8 cellular contexts compared by ENCODE assay signal in the genomic region with DNA sequence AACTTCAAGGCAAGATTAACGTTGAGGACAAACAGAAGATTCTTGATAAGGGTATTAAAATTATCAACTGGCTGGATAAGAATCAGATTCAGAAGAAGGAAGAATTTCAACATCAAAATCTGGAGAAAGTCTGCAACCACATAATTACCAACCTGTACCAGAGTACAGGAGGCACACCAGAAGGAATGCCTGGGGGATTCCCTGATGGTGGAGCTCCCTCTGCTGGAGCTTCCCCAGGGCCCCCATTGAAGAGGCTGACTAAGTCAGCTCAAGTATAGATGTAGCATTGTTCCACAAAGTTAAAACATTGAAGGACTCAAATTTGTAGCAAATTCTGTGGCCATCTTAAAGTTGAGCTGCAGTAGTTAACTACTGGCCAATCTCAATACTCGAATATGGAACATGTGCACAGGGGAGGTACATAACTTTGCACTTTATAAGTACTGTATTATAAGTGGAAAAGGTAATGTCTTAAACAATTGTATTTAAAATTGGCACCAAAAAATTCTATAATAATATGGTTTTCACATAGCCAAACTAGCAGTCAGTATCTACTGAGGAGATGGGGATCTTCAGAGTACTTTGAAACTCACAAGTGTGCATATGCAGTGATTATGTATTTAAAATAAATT.
DNase-seq lines count a peak whose midpoint lies in the region; ATAC-seq, FAIRE-seq and TF ChIP-seq lines count a peak whose summit lies in the region.

No MANE protein-coding gene starts in this region.

- H3K9me3 ChIP-seq in left ventricle myocardium inferior (replicated peaks) = peaks cover 12% of the 10 kb centered on the region

- intact Hi-C loops in left ventricle myocardium inferior (cut with micrococcal nuclease) = loop anchor here (10.0 kb wide), 1 partner anchor 237 kb away; a partner anchor contains a TSS

- in situ Hi-C loops in ACHN (cut with HindIII; ENCODE audit: low pct_ligation_motif_present, low pct_unique_long_range_greater_than_20kb, low sequenced_read_pairs) = no loop called here
- in situ Hi-C loops in GM13977 (cut with MboI; ENCODE audit: low pct_unique_long_range_greater_than_20kb, low sequenced_read_pairs, unreplicated experiment) = no loop called here

- ATAC-seq in HG02870 (IDR thresholded peaks at IDR 0.05; ENCODE audit: unreplicated experiment) = peak; percentile 72

- DNase-seq in ACHN (peak; percentile 42), GM13977 (ENCODE audit: low spot score) (peak; percentile 9), RPMI8226 (peak; percentile 57), left ventricle myocardium inferior (no peak), NCI-H2227 treated with DMSO at 0.1 percent for 48 hours (lab: John Stamatoyannopoulos, UW) (no peak), NCI-H2081 (lab: John Stamatoyannopoulos, UW) (no peak), RCC 7860 (ENCODE audit: low spot score) (no peak)

- no peaks in the 10 kb centered on the region for H3K4me1 ChIP-seq in left ventricle myocardium inferior

- TF ChIP-seq CTCF in GM13977 (IDR thresholded peaks at IDR 0.05; ENCODE audit: extremely low read depth, insufficient read depth, missing control alignments) (peak; percentile 54), left ventricle myocardium inferior (IDR thresholded peaks at IDR 0.05; ENCODE audit: borderline replicate concordance) (peak; percentile 55)

- H3K27ac ChIP-seq in left ventricle myocardium inferior (replicated peaks) = no peak overlapping the region

- H3K36me3 ChIP-seq in left ventricle myocardium inferior = no peaks in the 10 kb centered on the region

- FAIRE-seq in RCC 7860 (lab: Jason Lieb, UNC) = no peak

- no peak overlapping the region for H3K4me3 ChIP-seq in left ventricle myocardium inferior

- no peaks in the 10 kb centered on the region for H3K27me3 ChIP-seq in left ventricle myocardium inferior (ENCODE audit: low read depth)

Comparison
In these comparisons a context has a peak if more than half of its experiments do, and no peak if none do; other contexts are left out.
1. DNase-seq: peak in ACHN (single experiment), GM13977 (single experiment) and RPMI8226 (single experiment); none in left ventricle myocardium inferior (single experiment), NCI-H2227 treated with DMSO at 0.1 percent for 48 hours (single experiment), NCI-H2081 (0 of 2) and RCC 7860 (single experiment).